In the genomic region with DNA sequence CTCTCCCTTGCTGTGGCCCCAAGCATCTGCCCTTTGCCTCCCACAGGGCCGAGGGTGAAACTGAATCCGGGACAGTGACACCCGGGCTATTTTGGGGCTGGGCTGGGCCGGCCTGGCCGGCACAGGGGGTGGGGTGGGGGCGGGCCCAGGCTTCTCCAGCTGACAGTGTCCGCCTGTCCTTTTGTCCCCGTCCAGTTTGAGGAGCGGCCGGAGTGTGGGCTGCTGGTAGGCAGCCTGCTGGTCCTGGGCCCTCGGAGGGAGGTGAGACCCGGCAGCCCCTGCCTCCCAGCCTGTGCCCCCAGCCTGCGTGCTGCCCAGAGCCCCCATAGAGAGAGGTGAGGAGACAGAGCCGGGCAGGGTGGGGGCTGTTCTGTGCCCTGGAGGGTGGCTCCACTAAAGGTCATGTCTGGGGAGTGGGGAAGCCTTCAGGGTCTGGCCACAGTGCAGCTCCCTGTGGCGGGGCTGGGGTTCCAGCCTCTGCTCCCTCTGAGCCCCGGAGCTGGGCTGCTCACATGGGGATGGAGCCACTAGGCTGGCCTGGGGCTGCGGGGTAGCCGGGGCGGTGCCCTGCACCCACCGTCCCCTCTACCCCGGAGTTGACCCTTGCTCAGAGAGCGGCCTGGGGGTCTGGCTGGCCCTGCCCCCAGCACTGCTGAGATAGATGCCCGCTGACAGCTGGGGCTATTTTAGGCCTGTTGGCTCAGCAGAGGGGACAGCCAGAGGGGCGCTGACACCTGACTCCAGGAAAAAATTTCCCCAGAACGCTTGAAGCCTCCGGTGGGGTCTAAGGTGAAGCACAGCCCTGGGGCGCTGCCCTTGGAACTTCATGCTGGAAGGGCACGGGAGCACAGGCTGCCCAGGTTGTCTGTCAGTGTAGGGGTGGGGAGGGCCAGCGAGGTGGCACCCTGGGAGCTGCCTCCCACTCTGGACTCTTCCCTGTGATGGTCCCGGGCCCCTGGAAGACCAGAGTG, we compare ENCODE assay signal across 12 cellular contexts. TPM values are rescaled to one million over a fixed set of nuclear protein-coding genes. Genes with fewer than 3 reads are reported as not detected.
DNase-seq lines count a peak whose midpoint lies in the region; ATAC-seq and TF ChIP-seq lines count a peak whose summit lies in the region.
"Had no signal": no experiment of that assay in that cellular context is flagged by ENCODE, and none has a peak within 500 bp of the region (broad histone marks: within the 10 kb centered on the region; RNA-seq: fewer than 3 reads in every experiment).

A gene with protein sequence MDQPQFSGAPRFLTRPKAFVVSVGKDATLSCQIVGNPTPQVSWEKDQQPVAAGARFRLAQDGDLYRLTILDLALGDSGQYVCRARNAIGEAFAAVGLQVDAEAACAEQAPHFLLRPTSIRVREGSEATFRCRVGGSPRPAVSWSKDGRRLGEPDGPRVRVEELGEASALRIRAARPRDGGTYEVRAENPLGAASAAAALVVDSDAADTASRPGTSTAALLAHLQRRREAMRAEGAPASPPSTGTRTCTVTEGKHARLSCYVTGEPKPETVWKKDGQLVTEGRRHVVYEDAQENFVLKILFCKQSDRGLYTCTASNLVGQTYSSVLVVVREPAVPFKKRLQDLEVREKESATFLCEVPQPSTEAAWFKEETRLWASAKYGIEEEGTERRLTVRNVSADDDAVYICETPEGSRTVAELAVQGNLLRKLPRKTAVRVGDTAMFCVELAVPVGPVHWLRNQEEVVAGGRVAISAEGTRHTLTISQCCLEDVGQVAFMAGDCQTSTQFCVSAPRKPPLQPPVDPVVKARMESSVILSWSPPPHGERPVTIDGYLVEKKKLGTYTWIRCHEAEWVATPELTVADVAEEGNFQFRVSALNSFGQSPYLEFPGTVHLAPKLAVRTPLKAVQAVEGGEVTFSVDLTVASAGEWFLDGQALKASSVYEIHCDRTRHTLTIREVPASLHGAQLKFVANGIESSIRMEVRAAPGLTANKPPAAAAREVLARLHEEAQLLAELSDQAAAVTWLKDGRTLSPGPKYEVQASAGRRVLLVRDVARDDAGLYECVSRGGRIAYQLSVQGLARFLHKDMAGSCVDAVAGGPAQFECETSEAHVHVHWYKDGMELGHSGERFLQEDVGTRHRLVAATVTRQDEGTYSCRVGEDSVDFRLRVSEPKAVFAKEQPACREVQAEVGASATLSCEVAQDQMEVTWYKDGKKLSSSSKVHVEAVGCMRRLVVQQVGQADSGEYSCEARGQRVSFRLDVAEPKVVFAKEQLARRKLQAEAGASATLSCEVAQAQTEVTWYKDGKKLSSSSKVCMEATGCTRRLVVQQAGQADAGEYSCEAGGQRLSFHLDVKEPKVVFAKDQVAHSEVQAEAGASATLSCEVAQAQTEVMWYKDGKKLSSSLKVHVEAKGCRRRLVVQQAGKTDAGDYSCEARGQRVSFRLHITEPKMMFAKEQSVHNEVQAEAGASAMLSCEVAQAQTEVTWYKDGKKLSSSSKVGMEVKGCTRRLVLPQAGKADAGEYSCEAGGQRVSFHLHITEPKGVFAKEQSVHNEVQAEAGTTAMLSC (N-terminal part only) (plus strand): TSS at position 194 of the 971 bp plus-strand sequence. CDS start 3,740 bp downstream, outside the sequence.

- TF ChIP-seq POLR2A in ovary (IDR thresholded peaks at IDR 0.05), result no peak

- H3K36me3 ChIP-seq in ovary (no peaks in the 10 kb centered on the region), brain microvascular endothelial cell (replicated peaks) (no peaks in the 10 kb centered on the region)

- H3K4me3 Mint-ChIP-seq in T-cell, result no peak within 1 kb of the TSS
- H3K4me3 Mint-ChIP-seq: activated naive CD4-positive, alpha-beta T cell treated with anti-CD3 and anti-CD28 coated beads, Interleukin-2, amount 50 U/mL, for 24 hours had no signal

- CTCF ChIA-PET in T-cell (lab: Charles Lee), result no interaction called here

- in situ Hi-C loops in Caki2 (cut with HindIII; ENCODE audit: low pct_unique_long_range_greater_than_20kb, low sequenced_read_pairs), result no loop called here
- in situ Hi-C loops in brain microvascular endothelial cell (cut with HindIII; ENCODE audit: low pct_ligation_motif_present, low sequenced_read_pairs), result no loop called here

- H3K9me3 ChIP-seq in ovary, result no peaks in the 10 kb centered on the region

- 34 to 38% (median 35%) methylated on average over 26 to 30 of the region's 30 CpGs for WGBS in ovary, 3 donors

- H3K27me3 ChIP-seq in ovary (no peaks in the 10 kb centered on the region), brain microvascular endothelial cell (replicated peaks) (no peaks in the 10 kb centered on the region)

- peaks cover 2% of the 10 kb centered on the region in 3 donors for H3K4me1 Mint-ChIP-seq in T-cell
- H3K4me1 Mint-ChIP-seq: activated naive CD4-positive, alpha-beta T cell treated with anti-CD3 and anti-CD28 coated beads, Interleukin-2, amount 50 U/mL, for 24 hours had no signal

- peaks cover 7 to 10% of the 10 kb centered on the region in 2 donors for H3K27me3 Mint-ChIP-seq in T-cell

- H3K4me3 ChIP-seq in ovary (no peak within 1 kb of the TSS), brain microvascular endothelial cell (ENCODE audit: low read depth, low read length) (no peak within 1 kb of the TSS)

- POLR2A ChIA-PET in T-cell (lab: Charles Lee), result no interaction called here

- no peak for TF ChIP-seq EP300 in ovary (IDR thresholded peaks at IDR 0.05)

- DNase-seq in Caki2 (ENCODE audit: low read depth) (no peak), T-cell (peak in 1 of 34 experiments; percentile 21), cardiac septum (ENCODE audit: low spot score) (peak; percentile 83), ovary (no peak), hepatic stellate cell (ENCODE audit: low spot score) (no peak), NCI-H2227 (lab: John Stamatoyannopoulos, UW; ENCODE audit: unreplicated experiment) (no peak), hippocampal formation (lab: John Stamatoyannopoulos, UW) (no peak), brain microvascular endothelial cell (no peak)
- DNase-seq: C1 segment of cervical spinal cord, HCEC 1CT, left colon had no signal

- H3K9me3 Mint-ChIP-seq in T-cell, result no peaks in the 10 kb centered on the region
- H3K9me3 Mint-ChIP-seq: activated naive CD4-positive, alpha-beta T cell treated with anti-CD3 and anti-CD28 coated beads, Interleukin-2, amount 50 U/mL, for 24 hours had no signal

- intact Hi-C loops in cardiac septum (cut with DNase I) (no loop called here), ovary (cut with DNase I) (no loop called here)

- H3K27ac ChIP-seq in ovary (no peak within 1 kb of the TSS), brain microvascular endothelial cell (no peak within 1 kb of the TSS)

- no peak for ATAC-seq in T-cell (replicated peaks in 1 of 4)
- ATAC-seq: left colon had no signal

- H3K27ac Mint-ChIP-seq in T-cell, result no peak within 1 kb of the TSS

- peaks cover 5% of the 10 kb centered on the region for H3K4me1 ChIP-seq in ovary (ENCODE audit: insufficient read depth)

- TF ChIP-seq CTCF in ovary (IDR thresholded peaks at IDR 0.05) (no peak), brain microvascular endothelial cell (IDR thresholded peaks at IDR 0.05; ENCODE audit: low read depth, low read length, missing control alignments) (no peak)

- H3K36me3 Mint-ChIP-seq in T-cell, result no peaks in the 10 kb centered on the region
- H3K36me3 Mint-ChIP-seq: activated naive CD4-positive, alpha-beta T cell treated with anti-CD3 and anti-CD28 coated beads, Interleukin-2, amount 50 U/mL, for 24 hours had no signal

RNA-seq across cellular contexts. Expression of the gene that starts here (rescaled TPM):
- total RNA-seq in Caki2 (2014; rRNA removed; shearing (Covaris generic); ENCODE audit: low replicate concordance), result 16.7 and 31.5 TPM in 2 replicates
- total RNA-seq in T-cell (100 to 1,000 TPM in 2 of 5 donors, 10 to 100 TPM in 3; 77.9 to 133 (median 81.4) TPM), cardiac septum (396 TPM), ovary (10 to 100 TPM; 21.7 to 37.1 (median 29.9) TPM)
- polyA plus RNA-seq in ovary, result 10 to 100 TPM in 1 of 2 donors, 1 to 10 TPM in 1; 3.5 to 11.9 TPM
